In genomic region chr1:115647000-115647399, GRCh38 we compare ENCODE assay signal across 22 cellular contexts. TPM values are rescaled to one million over a fixed set of nuclear protein-coding genes. Genes with fewer than 3 reads are reported as not detected.
DNase-seq lines count a peak whose midpoint lies in the region; ATAC-seq, FAIRE-seq and TF ChIP-seq lines count a peak whose summit lies in the region.
"Had no signal": no experiment of that assay in that cellular context is flagged by ENCODE, and none has a peak within 500 bp of the region (broad histone marks: within the 10 kb centered on the region; RNA-seq: fewer than 3 reads in every experiment).

No MANE protein-coding gene starts in this region.

- TF ChIP-seq CTCF in heart left ventricle (IDR thresholded peaks at IDR 0.05) = no peak
- no peak for TF ChIP-seq CTCF in right atrium auricular region (IDR thresholded peaks at IDR 0.05)
- no peak for TF ChIP-seq CTCF in astrocyte of the spinal cord (IDR thresholded peaks at IDR 0.05; ENCODE audit: low read depth, low read length)

- H3K4me1 ChIP-seq in heart left ventricle (peaks cover 0 to 75% (median 48%) of the 10 kb centered on the region in 12 donors), right atrium auricular region (peaks cover 0 to 36% of the 10 kb centered on the region in 2 donors), small intestine (ENCODE audit: control insufficient read depth in 2 of 2, insufficient read depth in 1 of 2, low read depth in 1 of 2, low read length in 1 of 2) (peaks cover 4 to 12% of the 10 kb centered on the region in 2 donors)

- in situ Hi-C loops in astrocyte of the spinal cord (cut with HindIII; ENCODE audit: low sequenced_read_pairs) = no loop called here

- H3K4me3 ChIP-seq in heart left ventricle (no peak overlapping the region), right atrium auricular region (no peak overlapping the region), astrocyte of the spinal cord (ENCODE audit: low read depth, low read length) (no peak overlapping the region), small intestine (ENCODE audit: low read depth in 1 of 2, low read length in 2 of 2) (no peak overlapping the region)
- H3K4me3 ChIP-seq: skin epidermis, upper lobe of right lung had no signal

- WGBS in heart left ventricle, 4 donors = 53 to 77% (median 60%) methylated on average over 4 of the region's 4 CpGs
- WGBS in small intestine, 3 donors = 57 to 73% (median 65%) methylated on average over 4 of the region's 4 CpGs

- H3K27me3 ChIP-seq in heart left ventricle (no peaks in the 10 kb centered on the region), right atrium auricular region (no peaks in the 10 kb centered on the region), small intestine (ENCODE audit: control insufficient read depth in 2 of 2, insufficient read depth in 2 of 2, low read length in 2 of 2) (no peaks in the 10 kb centered on the region)
- H3K27me3 ChIP-seq: foreskin keratinocyte, upper lobe of right lung had no signal

- DNase-seq in heart left ventricle (no peak), right atrium auricular region (ENCODE audit: low spot score) (no peak), astrocyte of the spinal cord (ENCODE audit: low read depth, low spot score) (peak; percentile 26), iris pigment epithelial cell (ENCODE audit: low read depth) (peak; percentile 44), small intestine (peak; percentile 25), DMS114 treated with DMSO at 0.1 percent for 48 hours (lab: John Stamatoyannopoulos, UW; ENCODE audit: unreplicated experiment) (no peak), NCI-H2227 treated with DMSO at 0.1 percent for 48 hours (lab: John Stamatoyannopoulos, UW) (no peak)
- DNase-seq: 8988T; activated CD8-positive, alpha-beta memory T cell treated with anti-CD3 and anti-CD28 coated beads, Interleukin-2, amount 10 ng/mL, durations not matched to agents 7 days and 5 days; foreskin keratinocyte; GF-D8; hypothalamus; MV-4-11; NCI-H526; upper lobe of right lung; WERI-Rb-1 had no signal

- ATAC-seq in heart left ventricle (peak in 3 of 4 donors; percentile 35 to 53 (median 47)), GM18861 (IDR thresholded peaks at IDR 0.05; ENCODE audit: unreplicated experiment) (no peak)
- ATAC-seq: SK-N-SH treated with all-trans-retinoic acid at 6 μM for 48 hours, upper lobe of right lung had no signal

- no peak for TF ChIP-seq POLR2A in heart left ventricle (IDR thresholded peaks at IDR 0.05)

- no peak for FAIRE-seq in small intestine (lab: Jason Lieb, UNC)
- FAIRE-seq: GM18507, islet of Langerhans had no signal

- intact Hi-C loops in heart left ventricle (cut with DNase I) = loop anchor here in 3 of 10 donors (10.0 kb wide), 1 partner anchor 58 kb away; no protein-coding TSS in a partner anchor

- H3K27ac ChIP-seq in heart left ventricle = peak overlapping the region in 2 of 12 donors; percentile 22 to 41
- H3K27ac ChIP-seq in right atrium auricular region = no peak overlapping the region
- H3K27ac ChIP-seq in small intestine (ENCODE audit: low read depth in 1 of 2, low read length in 1 of 2) = no peak overlapping the region
- H3K27ac ChIP-seq: foreskin keratinocyte, neutrophil, skin epidermis, upper lobe of right lung, WERI-Rb-1 had no signal

- H3K9me3 ChIP-seq in heart left ventricle = no peaks in the 10 kb centered on the region
- H3K9me3 ChIP-seq in right atrium auricular region = no peaks in the 10 kb centered on the region
- H3K9me3 ChIP-seq in small intestine (ENCODE audit: control insufficient read depth, low read depth) = no peaks in the 10 kb centered on the region
- H3K9me3 ChIP-seq: neutrophil, upper lobe of right lung had no signal

- H3K36me3 ChIP-seq in heart left ventricle = peaks cover 0 to 8% (median 4%) of the 10 kb centered on the region in 9 donors
- peaks cover 1% of the 10 kb centered on the region for H3K36me3 ChIP-seq in right atrium auricular region
- no peaks in the 10 kb centered on the region for H3K36me3 ChIP-seq in small intestine (ENCODE audit: control insufficient read depth in 2 of 2, insufficient read depth in 2 of 2, low read length in 2 of 2)
- H3K36me3 ChIP-seq: neutrophil, upper lobe of right lung, WERI-Rb-1 had no signal

RNA-seq across cellular contexts. Expression of gene VANGL1, which starts 5.2 kb away (rescaled TPM):
- total RNA-seq in heart left ventricle (10 to 100 TPM in 1 of 9 donors, 1 to 10 TPM in 8; 6.2 to 11.5 (median 8.2) TPM), right atrium auricular region (1 to 10 TPM; 4.0 to 6.1 TPM)
- polyA plus RNA-seq in heart left ventricle (1 to 10 TPM; 1.4 to 4.4 TPM), small intestine (1 to 10 TPM in 2 of 3 donors, under 1 TPM in 1; 0.54 to 4.4 (median 1.1) TPM)

Comparison
In these comparisons a context has a peak if more than half of its experiments do, and no peak if none do; other contexts are left out.
1. DNase-seq: peak in astrocyte of the spinal cord (single experiment), iris pigment epithelial cell (single experiment) and small intestine (single experiment); none in heart left ventricle (0 of 5), right atrium auricular region (single experiment), DMS114 treated with DMSO at 0.1 percent for 48 hours (single experiment) and NCI-H2227 treated with DMSO at 0.1 percent for 48 hours (single experiment).